In the genomic region with DNA sequence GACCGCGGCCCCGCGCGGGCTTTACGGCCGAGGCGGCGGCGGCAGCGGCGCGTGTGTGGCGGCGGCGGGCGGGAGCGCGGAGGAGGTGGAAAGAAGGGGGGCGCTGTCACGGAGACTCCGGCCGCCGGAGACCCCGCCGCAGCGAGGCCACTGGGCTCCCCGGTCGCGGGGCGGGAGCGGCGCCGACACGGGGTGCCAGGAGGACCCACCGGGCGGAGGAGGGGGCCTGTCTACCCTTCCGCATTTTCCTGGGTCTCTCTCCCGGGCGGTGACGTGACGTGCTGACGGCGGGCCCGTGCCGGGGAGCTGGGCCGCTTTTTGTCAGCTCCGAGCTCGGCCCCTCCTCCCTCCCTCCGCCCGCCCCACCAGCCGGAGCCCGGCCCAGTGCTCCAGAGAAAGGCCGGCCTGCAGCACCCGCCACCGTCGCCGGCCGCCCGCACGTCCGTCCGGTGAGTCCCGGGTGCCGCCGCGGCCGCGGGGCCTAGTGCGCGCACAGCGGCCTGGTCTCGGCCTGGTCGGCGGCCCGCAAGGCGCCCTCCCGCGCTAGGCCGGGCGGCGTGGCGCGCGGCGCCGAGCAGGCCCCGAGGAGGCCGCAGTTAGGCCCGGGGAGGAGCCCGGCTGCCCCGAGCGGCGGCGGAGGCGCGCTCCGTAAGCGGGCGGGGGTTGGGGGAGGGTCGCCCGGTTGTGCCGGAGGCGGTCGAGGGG, we compare ENCODE assay signal across 8 cellular contexts. TPM values are rescaled to one million over a fixed set of nuclear protein-coding genes. Genes with fewer than 3 reads are reported as not detected.
DNase-seq lines count a peak whose midpoint lies in the region; ATAC-seq, FAIRE-seq and TF ChIP-seq lines count a peak whose summit lies in the region.

A gene (plus strand): TSS at position 384 of the 705 bp plus-strand sequence. CDS start 23,014 bp downstream, outside the sequence.

- peak within 1 kb of the TSS; percentile 86 for H2AK9ac ChIP-seq in IMR-90 (replicated peaks; ENCODE audit: low read depth, low read length, poor library complexity)

- H3K36me3 ChIP-seq in IMR-90 (ENCODE audit: control insufficient read depth, insufficient read depth, low read length) (peaks cover 2% of the 10 kb centered on the region), keratinocyte (ENCODE audit: control insufficient read depth in 2 of 2, extremely low read depth in 1 of 2, insufficient read depth in 2 of 2, low read length in 2 of 2) (peaks cover 2 to 9% of the 10 kb centered on the region in 2 experiments)

- H2AK5ac ChIP-seq in IMR-90 (ENCODE audit: low read depth, low read length), result peak within 1 kb of the TSS; percentile 16

- H3K9me3 ChIP-seq in IMR-90 (ENCODE audit: control insufficient read depth, insufficient read depth, low read length), result no peaks in the 10 kb centered on the region
- no peaks in the 10 kb centered on the region for H3K9me3 ChIP-seq in keratinocyte (ENCODE audit: control insufficient read depth, low read depth, low read length)

- peak within 1 kb of the TSS; percentile 97 for H3K14ac ChIP-seq in IMR-90 (replicated peaks; ENCODE audit: low read depth, low read length)

- TF ChIP-seq CTCF in IMR-90 (conservative IDR thresholded peaks at IDR 0.05; ENCODE audit: low read depth, low read length), result peak; percentile 1; the same call in 1 of the 2 replicates
- no peak for TF ChIP-seq CTCF in WI38 (IDR thresholded peaks at IDR 0.05; ENCODE audit: low read depth, low read length)
- TF ChIP-seq CTCF in cardiac fibroblast (IDR thresholded peaks at IDR 0.05; ENCODE audit: low read depth, low read length), result no peak
- peak in 1 of 3 experiments; percentile 15 for TF ChIP-seq CTCF in keratinocyte (optimal IDR thresholded peaks at IDR 0.05 in 1 of 3, IDR thresholded peaks at IDR 0.05 in 1 of 3, conservative IDR thresholded peaks at IDR 0.05 in 1 of 3; ENCODE audit: extremely low read depth in 1 of 3, insufficient read depth in 2 of 3, low read length in 3 of 3)

- peak; percentile 38 for ATAC-seq in GM21526 (IDR thresholded peaks at IDR 0.05; ENCODE audit: low FRiP score, unreplicated experiment)
- ATAC-seq in IMR-90 (ENCODE audit: low read depth), result peak; percentile 71

- peak within 1 kb of the TSS; percentile 94 for H2AFZ ChIP-seq in IMR-90 (replicated peaks; ENCODE audit: low read length, poor library complexity)
- peak within 1 kb of the TSS; percentile 72 for H2AFZ ChIP-seq in keratinocyte (ENCODE audit: control insufficient read depth, low read length)

- H3K4me1 ChIP-seq in IMR-90 (ENCODE audit: control insufficient read depth, insufficient read depth, low read length) (peaks cover 8% of the 10 kb centered on the region), keratinocyte (ENCODE audit: control insufficient read depth, extremely low read depth, insufficient read depth, low read length) (peaks cover 54% of the 10 kb centered on the region)

- FAIRE-seq in keratinocyte (lab: Jason Lieb, UNC) (no peak), RCC 7860 (lab: Jason Lieb, UNC) (no peak)

- peaks cover 0 to 18% of the 10 kb centered on the region in 2 experiments; a peak in 1 of 4 replicates for H3K79me1 ChIP-seq in IMR-90 (ENCODE audit: low read depth in 1 of 2, low read length in 2 of 2)

- H3K4me2 ChIP-seq in IMR-90 (ENCODE audit: low read depth, low read length), result peak within 1 kb of the TSS; percentile 99
- H3K4me2 ChIP-seq in keratinocyte (ENCODE audit: control insufficient read depth, extremely low read depth, insufficient read depth, low read depth, low read length), result peak within 1 kb of the TSS; percentile 99

- CTCF ChIA-PET in IMR-90 (lab: Yijun Ruan, JAX), result no interaction called here

- no TSS peak for BruUV-seq in IMR-90 (replicated peaks; lab: Mats Ljungman, UMichigan)

- peak within 1 kb of the TSS; percentile 90 for H3K56ac ChIP-seq in IMR-90 (ENCODE audit: extremely low read depth, insufficient read depth, low read length)

- peak within 1 kb of the TSS; percentile 95 for H3K18ac ChIP-seq in IMR-90 (ENCODE audit: low read depth, low read length)

- peak within 1 kb of the TSS; percentile 62 for H4K91ac ChIP-seq in IMR-90 (ENCODE audit: insufficient read depth, low read depth, low read length)

- H3K27ac ChIP-seq in IMR-90 (ENCODE audit: insufficient read depth, low read length) (peak within 1 kb of the TSS; percentile 100), keratinocyte (ENCODE audit: control insufficient read depth, insufficient read depth, low read length) (peak within 1 kb of the TSS; percentile 68)

- intact Hi-C loops in IMR-90 (cut with micrococcal nuclease), result loop anchor here (1.0 to 5.0 kb wide), 4 partner anchors 43 to 242 kb away; a partner anchor contains a TSS

- H3K27me3 ChIP-seq in IMR-90 (ENCODE audit: control insufficient read depth, insufficient read depth, low read length) (no peaks in the 10 kb centered on the region), keratinocyte (ENCODE audit: control insufficient read depth, extremely low read depth, insufficient read depth, low read length) (no peaks in the 10 kb centered on the region)

- peak within 1 kb of the TSS; percentile 100 for H3K9ac ChIP-seq in IMR-90 (ENCODE audit: low read depth, low read length)
- peak within 1 kb of the TSS; percentile 86 for H3K9ac ChIP-seq in keratinocyte (ENCODE audit: control insufficient read depth, extremely low read depth, insufficient read depth, low read length)

- H4K20me1 ChIP-seq in IMR-90 (ENCODE audit: insufficient read depth, low read length) (peaks cover 41% of the 10 kb centered on the region), keratinocyte (ENCODE audit: control insufficient read depth, extremely low read depth, insufficient read depth, low read length) (peaks cover 28% of the 10 kb centered on the region)

- peak; percentile 51 for DNase-seq in EL
- peak; percentile 63 for DNase-seq in IMR-90
- DNase-seq in cardiac fibroblast (ENCODE audit: low read depth in 2 of 2), result peak; percentile 54 to 75
- DNase-seq in keratinocyte (ENCODE audit: low read depth, low spot score), result no peak
- DNase-seq in stimulated activated CD4-positive, alpha-beta T cell treated with anti-CD3 and anti-CD28 coated beads, Interleukin-15, amount 100 ng/mL, for 1 hour (ENCODE audit: low read depth in 1 of 2, low spot score in 1 of 2), result peak; percentile 26 to 45
- no peak for DNase-seq in RCC 7860 (ENCODE audit: low spot score)

- peak within 1 kb of the TSS; percentile 99 for H2BK5ac ChIP-seq in IMR-90 (ENCODE audit: low read depth, low read length, poor library complexity, severe bottlenecking)

- peak within 1 kb of the TSS; percentile 31 for H2BK120ac ChIP-seq in IMR-90 (ENCODE audit: low read depth, low read length)

- H4K8ac ChIP-seq in IMR-90 (ENCODE audit: low read depth in 2 of 2, low read length in 2 of 2), result peak within 1 kb of the TSS; percentile 77 to 80

- H3K9me1 ChIP-seq in IMR-90 (ENCODE audit: insufficient read depth, low read length) (peaks cover 7% of the 10 kb centered on the region), keratinocyte (ENCODE audit: control insufficient read depth, extremely low read depth, insufficient read depth, low read length) (no peaks in the 10 kb centered on the region)

- dilution Hi-C loops in IMR-90 (cut with HindIII; ENCODE audit: low sequenced_read_pairs, unreplicated experiment), result no loop called here
- dilution Hi-C loops in keratinocyte (cut with MboI; ENCODE audit: extremely low pct_ligation_motif_present, low sequenced_read_pairs), result no loop called here

- peak within 1 kb of the TSS; percentile 92; the same call in 1 of the 2 replicates for H3K23ac ChIP-seq in IMR-90 (ENCODE audit: low read depth, low read length)

- WGBS in IMR-90 (ENCODE audit: extremely low coverage in 2 of 2, insufficient read length in 1 of 2), 2 experiments, result 0% methylated on average over 19 of the region's 105 CpGs; no CpG with 5 or more reads in 1 of the 2 experiments

- H2BK20ac ChIP-seq in IMR-90 (ENCODE audit: low read depth, low read length), result no peak within 1 kb of the TSS

- H3K4ac ChIP-seq in IMR-90 (ENCODE audit: low read depth, low read length), result peak within 1 kb of the TSS; percentile 83

- H3K4me3 ChIP-seq in IMR-90 (ENCODE audit: insufficient read depth, low read depth, low read length) (peak within 1 kb of the TSS; percentile 98), WI38 (ENCODE audit: low read depth, low read length) (peak within 1 kb of the TSS; percentile 79), cardiac fibroblast (replicated peaks in 1 of 2; ENCODE audit: low read depth in 2 of 2, low read length in 2 of 2) (peak within 1 kb of the TSS; percentile 63 to 77), keratinocyte (ENCODE audit: control insufficient read depth in 2 of 3, extremely low read depth in 1 of 3, insufficient read depth in 2 of 3, low read depth in 1 of 3, low read length in 3 of 3) (peak within 1 kb of the TSS; percentile 81 to 94 (median 86))

- POLR2A ChIA-PET in IMR-90 (lab: Charles Lee; ENCODE audit: unreplicated experiment), result no interaction called here

- TF ChIP-seq POLR2A in IMR-90 (IDR thresholded peaks at IDR 0.05; ENCODE audit: low read depth, low read length), result peak; percentile 32

- in situ Hi-C loops in IMR-90 (cut with MboI; ENCODE audit: low sequenced_read_pairs), result loop anchor here (25.0 kb wide), 1 partner anchor 462 kb away; no protein-coding TSS in a partner anchor

- no peak within 1 kb of the TSS for H2BK15ac ChIP-seq in IMR-90 (ENCODE audit: low read depth, low read length)

- H4K5ac ChIP-seq in IMR-90 (ENCODE audit: low read depth, low read length), result peak within 1 kb of the TSS; percentile 93

- no peak for TF ChIP-seq RAD21 in IMR-90 (IDR thresholded peaks at IDR 0.05; ENCODE audit: low read length)

- H3K79me2 ChIP-seq in keratinocyte (ENCODE audit: control insufficient read depth, insufficient read depth, low read length), result peaks cover 42% of the 10 kb centered on the region

TF ChIP-seq in IMR-90, 13 proteins besides CTCF, POLR2A, EP300 and RAD21 (continues in another document):
- TF ChIP-seq BHLHE40 (IDR thresholded peaks at IDR 0.05; ENCODE audit: low read depth, low read length), result peak; percentile 79
- TF ChIP-seq NFE2L2 (IDR thresholded peaks at IDR 0.05; ENCODE audit: low read depth, low read length), result no peak

RNA-seq across cellular contexts. Expression of the gene that starts here (rescaled TPM):
- total RNA-seq in IMR-90 (2012; rRNA removed), result 99.3 and 141 TPM in 2 replicates
- polyA plus RNA-seq in IMR-90 (2012; rRNA removed), result 12.0 and 16.0 TPM in 2 replicates
- 3.6 and 5.2 TPM in 2 replicates for polyA plus RNA-seq in IMR-90 (2012; cell fraction: cytosol; rRNA removed)
- 4.1 and 28.6 TPM in 2 replicates for polyA plus RNA-seq in IMR-90 (2012; cell fraction: nucleus; rRNA removed; ENCODE audit: low replicate concordance)
- 18.0 to 31.8 TPM (median 24.3 TPM) in 3 replicates for polyA plus RNA-seq in keratinocyte
- 28.7 TPM for polyA plus RNA-seq in keratinocyte (2011; ENCODE audit: low read depth)
- polyA plus RNA-seq in keratinocyte (2011; cell fraction: cytosol; rRNA removed), result 9.6 and 18.8 TPM in 2 replicates
- 33.0 and 39.9 TPM in 2 replicates for polyA plus RNA-seq in keratinocyte (2011; cell fraction: nucleus; rRNA removed)
- 14.8 and 19.0 TPM in 2 replicates for polyA plus RNA-seq in keratinocyte (2012; ENCODE audit: low replicate concordance)
- polyA minus RNA-seq in keratinocyte, result 17.2 to 122 TPM (median 77.4 TPM) in 3 replicates
- 27.0 TPM for polyA minus RNA-seq in keratinocyte (2011; cell fraction: cytosol; rRNA and poly(A)+ RNA removed)
- polyA minus RNA-seq in keratinocyte (2011; cell fraction: nucleus; rRNA and poly(A)+ RNA removed), result 52.3 and 103 TPM in 2 replicates

Comparison
In these comparisons a context has a peak if more than half of its experiments do, and no peak if none do; other contexts are left out.
1. DNase-seq: peak in EL (single experiment), IMR-90 (single experiment), cardiac fibroblast (2 of 2) and stimulated activated CD4-positive, alpha-beta T cell treated with anti-CD3 and anti-CD28 coated beads, Interleukin-15, amount 100 ng/mL, for 1 hour (2 of 2); none in keratinocyte (single experiment) and RCC 7860 (single experiment).
2. Peak in every context shown above with its lines, with median percentiles within 50 percentile points of each other: H3K4me3 ChIP-seq.